In genomic region chr14:57871487-57872080, GRCh38 we compare ENCODE assay signal across 8 cellular contexts. TPM values are rescaled to one million over a fixed set of nuclear protein-coding genes. Genes with fewer than 3 reads are reported as not detected.
DNase-seq lines count a peak whose midpoint lies in the region; ATAC-seq and TF ChIP-seq lines count a peak whose summit lies in the region.

No MANE protein-coding gene starts in this region.

- WGBS in upper lobe of left lung, 2 donors: 52 to 56% methylated on average over 2 of the region's 2 CpGs

- H3K9me3 ChIP-seq in upper lobe of left lung: no peaks in the 10 kb centered on the region

- no peak for TF ChIP-seq POLR2A in upper lobe of left lung (IDR thresholded peaks at IDR 0.05)

- H3K36me3 ChIP-seq in upper lobe of left lung: no peaks in the 10 kb centered on the region

- POLR2A ChIA-PET in activated CD4-positive, alpha-beta memory T cell treated with anti-CD3 and anti-CD28 coated beads for 36 hours (lab: Charles Lee): no interaction called here

- H3K27ac ChIP-seq in upper lobe of left lung: no peak overlapping the region

- H3K27me3 Mint-ChIP-seq in activated CD4-positive, alpha-beta memory T cell treated with anti-CD3 and anti-CD28 coated beads for 36 hours: peaks cover 3% of the 10 kb centered on the region

- no peak overlapping the region for H3K4me3 ChIP-seq in upper lobe of left lung

- no peaks in the 10 kb centered on the region for H3K36me3 Mint-ChIP-seq in activated CD4-positive, alpha-beta memory T cell treated with anti-CD3 and anti-CD28 coated beads for 36 hours

- intact Hi-C loops in activated CD4-positive, alpha-beta memory T cell treated with anti-CD3 and anti-CD28 coated beads for 36 hours (cut with micrococcal nuclease): no loop called here

- H3K4me3 Mint-ChIP-seq in activated CD4-positive, alpha-beta memory T cell treated with anti-CD3 and anti-CD28 coated beads for 36 hours: no peak overlapping the region

- peak; percentile 63 to 64 for DNase-seq in NCI-H524 (lab: John Stamatoyannopoulos, UW)
- no peak for DNase-seq in NCI-H524 treated with DMSO at 0.1 percent for 48 hours (lab: John Stamatoyannopoulos, UW)
- peak; percentile 24 for DNase-seq in LHCN-M2 (ENCODE audit: low read depth)
- peak; percentile 27 for DNase-seq in activated CD4-positive, alpha-beta memory T cell treated with anti-CD3 and anti-CD28 coated beads for 36 hours
- peak; percentile 53 for DNase-seq in iris pigment epithelial cell (ENCODE audit: low read depth)
- no peak for DNase-seq in upper lobe of left lung
- DNase-seq in NCI-H187 treated with DMSO at 0.1 percent for 48 hours (lab: John Stamatoyannopoulos, UW): no peak

- no peak overlapping the region for H3K27ac Mint-ChIP-seq in activated CD4-positive, alpha-beta memory T cell treated with anti-CD3 and anti-CD28 coated beads for 36 hours

- no peaks in the 10 kb centered on the region for H3K4me1 Mint-ChIP-seq in activated CD4-positive, alpha-beta memory T cell treated with anti-CD3 and anti-CD28 coated beads for 36 hours (ENCODE audit: low read depth)

- CTCF ChIA-PET in activated CD4-positive, alpha-beta memory T cell treated with anti-CD3 and anti-CD28 coated beads for 36 hours (lab: Charles Lee): interaction anchor here (1.0 kb wide), 1 partner anchor 384 kb away, joined by 4 read pairs; no protein-coding TSS in a partner anchor

- peak; percentile 82 for ATAC-seq in GM21381 (IDR thresholded peaks at IDR 0.05; ENCODE audit: unreplicated experiment)
- ATAC-seq in upper lobe of left lung (ENCODE audit: low FRiP score in 2 of 2): peak in 1 of 2 donors; percentile 56

- no peaks in the 10 kb centered on the region for H3K4me1 ChIP-seq in upper lobe of left lung

- TF ChIP-seq CTCF in upper lobe of left lung (IDR thresholded peaks at IDR 0.05): peak in 4 of 6 experiments; percentile 20 to 35 (median 30)

- TF ChIP-seq EP300 in upper lobe of left lung (IDR thresholded peaks at IDR 0.05): no peak

- no peaks in the 10 kb centered on the region for H3K27me3 ChIP-seq in upper lobe of left lung

- H3K9me3 Mint-ChIP-seq in activated CD4-positive, alpha-beta memory T cell treated with anti-CD3 and anti-CD28 coated beads for 36 hours: no peaks in the 10 kb centered on the region

RNA-seq across cellular contexts. Expression of gene SLC35F4, which starts 5.7 kb away (rescaled TPM):
- total RNA-seq in LHCN-M2 (2014; rRNA removed) (not detected in 2 replicates), upper lobe of left lung (not detected)
- polyA plus RNA-seq in LHCN-M2 (2012): not detected
- not detected for total RNA-seq in activated CD4-positive, alpha-beta memory T cell treated with anti-CD3 and anti-CD28 coated beads for 36 hours

Comparison
In these comparisons a context has a peak if more than half of its experiments do, and no peak if none do; other contexts are left out.
1. DNase-seq: peak in NCI-H524 (2 of 2), LHCN-M2 (single experiment), activated CD4-positive, alpha-beta memory T cell treated with anti-CD3 and anti-CD28 coated beads for 36 hours (single experiment) and iris pigment epithelial cell (single experiment); none in NCI-H524 treated with DMSO at 0.1 percent for 48 hours (single experiment), upper lobe of left lung (0 of 2) and NCI-H187 treated with DMSO at 0.1 percent for 48 hours (single experiment).